In genomic region chr16:761580-761979, GRCh38 we compare ENCODE assay signal across 1 cellular context.
TF ChIP-seq lines count a peak whose summit lies in the region.

No MANE protein-coding gene starts in this region.

TF ChIP-seq in HEK293, 187 proteins besides CTCF, POLR2A, EP300 and RAD21:
- TF ChIP-seq PRDM10 (tag by site-specific recombination; IDR thresholded peaks at IDR 0.05) = peak; percentile 38
- TF ChIP-seq ZBTB20 (tag by site-specific recombination; IDR thresholded peaks at IDR 0.05) = 0 out of 2 replicates have a peak, but pooled peaks have one; percentile 3
- no peak for TF ChIP-seq ZNF571 (tag by site-specific recombination; IDR thresholded peaks at IDR 0.05)
